In genomic region chr2:38690499-38691420, GRCh38 we compare ENCODE assay signal across 9 cellular contexts. TPM values are rescaled to one million over a fixed set of nuclear protein-coding genes. Genes with fewer than 3 reads are reported as not detected.
DNase-seq lines count a peak whose midpoint lies in the region; ATAC-seq, FAIRE-seq and TF ChIP-seq lines count a peak whose summit lies in the region.
"Had no signal": no experiment of that assay in that cellular context is flagged by ENCODE, and none has a peak within 500 bp of the region (broad histone marks: within the 10 kb centered on the region; RNA-seq: fewer than 3 reads in every experiment).

No MANE protein-coding gene starts in this region.

- H3K9me3 ChIP-seq in DND-41 (ENCODE audit: insufficient read depth, low read length, severe bottlenecking) (no peaks in the 10 kb centered on the region), pancreas (no peaks in the 10 kb centered on the region)

- no peaks in the 10 kb centered on the region for H3K27me3 ChIP-seq in DND-41 (ENCODE audit: insufficient read depth, low read length, poor library complexity)
- no peaks in the 10 kb centered on the region for H3K27me3 ChIP-seq in pancreas

- TF ChIP-seq CTCF in DND-41 (IDR thresholded peaks at IDR 0.05; ENCODE audit: borderline replicate concordance, extremely low read depth, low read length, poor library complexity, severe bottlenecking) = no peak
- TF ChIP-seq CTCF in cardiac fibroblast (IDR thresholded peaks at IDR 0.05; ENCODE audit: low read depth, low read length) = no peak
- TF ChIP-seq CTCF in pancreas (IDR thresholded peaks at IDR 0.05) = no peak

- DNase-seq in DND-41 (no peak), NCI-H2196 treated with DMSO at 0.1 percent for 48 hours (lab: John Stamatoyannopoulos, UW; ENCODE audit: unreplicated experiment) (peak; percentile 11), cardiac fibroblast (ENCODE audit: low read depth in 2 of 2) (peak; percentile 81 to 92), pancreas (peak in 3 of 6 donors; percentile 40 to 44 (median 40)), NCI-H1436 treated with DMSO at 0.1 percent for 48 hours (lab: John Stamatoyannopoulos, UW) (no peak), COR-L47 (lab: John Stamatoyannopoulos, UW) (no peak), hippocampal formation (lab: John Stamatoyannopoulos, UW) (no peak)

- no peaks in the 10 kb centered on the region for H4K20me1 ChIP-seq in DND-41 (ENCODE audit: insufficient read depth, low read length)

- FAIRE-seq in pancreas (lab: Jason Lieb, UNC) = no peak

- no peak overlapping the region for H3K27ac ChIP-seq in DND-41 (ENCODE audit: low read length)
- peak overlapping the region in 3 of 4 donors; percentile 26 to 74 (median 45) for H3K27ac ChIP-seq in pancreas

- H3K4me3 ChIP-seq in DND-41 (ENCODE audit: low read depth in 1 of 2, low read length in 2 of 2) = no peak overlapping the region
- H3K4me3 ChIP-seq in cardiac fibroblast (replicated peaks in 1 of 2; ENCODE audit: low read depth in 2 of 2, low read length in 2 of 2) = no peak overlapping the region
- no peak overlapping the region for H3K4me3 ChIP-seq in pancreas

- H3K36me3 ChIP-seq in DND-41 (ENCODE audit: insufficient read depth, low read length) (no peaks in the 10 kb centered on the region), pancreas (no peaks in the 10 kb centered on the region)

- WGBS in pancreas, 2 donors = 85 to 86% methylated on average over 8 of the region's 8 CpGs

- H3K4me1 ChIP-seq in DND-41 (ENCODE audit: insufficient read depth, low read length) (no peaks in the 10 kb centered on the region), pancreas (peaks cover 31 to 50% (median 48%) of the 10 kb centered on the region in 3 donors)

- no peak overlapping the region for H3K4me2 ChIP-seq in DND-41 (ENCODE audit: insufficient read depth, low read length)

- no peak overlapping the region for H3K9ac ChIP-seq in DND-41 (ENCODE audit: low read depth, low read length)

- H3K79me2 ChIP-seq in DND-41 (ENCODE audit: insufficient read depth, low read length) = no peaks in the 10 kb centered on the region

- ATAC-seq in DND-41 (ENCODE audit: insufficient read depth, low read depth) (peak; percentile 65; the same call in 2 of the 3 replicates), pancreas (peak; percentile 65 to 78 (median 70)), HG03378 (IDR thresholded peaks at IDR 0.05; ENCODE audit: unreplicated experiment) (no peak)

- intact Hi-C loops in pancreas (cut with DNase I) = no loop called here

- no peak overlapping the region for H2AFZ ChIP-seq in DND-41 (ENCODE audit: low read depth, low read length)

RNA-seq across cellular contexts. Expression of gene GALM, which starts 24.8 kb away (rescaled TPM):
- total RNA-seq in pancreas = 10 to 100 TPM in 1 of 6 donors, 1 to 10 TPM in 5; 6.3 to 10.9 (median 7.4) TPM
- 1 to 10 TPM; 5.4 to 7.6 TPM for polyA plus RNA-seq in pancreas
- polyA plus RNA-seq: neural cell had no signal

Comparison
In these comparisons a context has a peak if more than half of its experiments do, and no peak if none do; other contexts are left out.
1. DNase-seq: peak in NCI-H2196 treated with DMSO at 0.1 percent for 48 hours (single experiment) and cardiac fibroblast (2 of 2); none in DND-41 (single experiment), NCI-H1436 treated with DMSO at 0.1 percent for 48 hours (single experiment), COR-L47 (single experiment) and hippocampal formation (0 of 2).